1 cellular context compared by ENCODE assay signal in the genomic region with DNA sequence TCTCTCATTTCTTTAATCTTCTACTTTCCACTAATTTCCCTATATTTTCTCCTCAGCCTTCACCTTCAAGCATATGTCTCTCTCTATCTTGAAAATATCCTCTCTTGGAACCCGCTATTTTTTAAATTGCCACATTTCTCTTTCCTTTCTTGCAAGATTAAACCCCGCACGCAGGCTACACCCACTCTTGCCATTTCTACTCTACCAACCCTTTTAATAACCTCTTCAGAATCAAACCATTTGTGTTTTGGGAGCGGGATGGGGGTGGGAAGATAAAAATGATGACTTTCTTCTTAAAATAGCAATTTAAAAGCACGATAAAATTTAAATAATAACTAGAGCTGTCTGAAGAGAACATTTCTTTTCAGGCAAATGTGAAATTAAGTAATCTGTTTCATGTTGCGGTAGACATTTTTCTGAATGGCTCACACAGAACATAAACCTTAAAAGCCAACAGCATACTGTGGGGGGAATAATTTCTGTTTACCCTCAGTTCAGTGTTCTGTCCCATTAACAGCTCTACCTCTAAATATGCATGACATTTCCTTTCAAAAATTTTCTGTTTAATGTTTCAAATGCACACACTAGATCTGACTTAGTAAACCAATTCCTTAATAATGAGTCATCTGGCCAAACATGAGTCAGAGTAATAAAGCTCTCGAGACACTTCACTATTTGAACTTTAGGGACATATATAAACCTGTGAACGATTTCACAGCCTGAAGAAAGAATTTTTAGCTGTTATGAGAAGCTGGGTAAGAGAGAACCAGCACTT.
TF ChIP-seq lines count a peak whose summit lies in the region.

No MANE protein-coding gene starts in this region.

TF ChIP-seq in SK-N-SH treated with all-trans-retinoic acid at 6 μM for 48 hours, 23 proteins besides CTCF, POLR2A, EP300 and RAD21 (continued from another document):
- TF ChIP-seq OSR1 (CRISPR knock-in tag; IDR thresholded peaks at IDR 0.05) (no peak), CSDC2 (CRISPR knock-in tag; IDR thresholded peaks at IDR 0.05) (no peak)
